Comparison of ENCODE assay signal across 25 cellular contexts in genomic region chr6:157223486-157223885, GRCh38.
DNase-seq lines count a peak whose midpoint lies in the region; ATAC-seq and TF ChIP-seq lines count a peak whose summit lies in the region.
"Had no signal": no experiment of that assay in that cellular context is flagged by ENCODE, and none has a peak within 500 bp of the region (broad histone marks: within the 10 kb centered on the region; RNA-seq: fewer than 3 reads in every experiment).

No MANE protein-coding gene starts in this region.

- H3K4ac ChIP-seq in neuronal stem cell (ENCODE audit: low read length) = no peak overlapping the region

- H4K91ac ChIP-seq in neuronal stem cell (ENCODE audit: low read depth, low read length, poor library complexity) = no peak overlapping the region

- POLR2A ChIA-PET in activated B cell treated with CpG ODN at 0.5 μM for 24 hours (lab: Charles Lee) = interaction anchor here (0.6 to 2.8 kb wide), 4 partner anchors 12 to 938 kb away, joined by 3 to 19 read pairs (median 7); no protein-coding TSS in a partner anchor

- intact Hi-C loops in activated B cell treated with CpG ODN at 0.5 μM for 24 hours (cut with micrococcal nuclease) = loop anchor here (1.0 to 5.0 kb wide), 3 partner anchors 12 to 446 kb away; partner anchors contain the start of gene ARID1B
- intact Hi-C loops in posterior cingulate gyrus (cut with DNase I) = no loop called here

- DNase-seq in activated B cell treated with CpG ODN at 0.5 μM for 24 hours = no peak
- DNase-seq in neuronal stem cell (ENCODE audit: low spot score) = no peak
- DNase-seq in posterior cingulate gyrus = no peak
- DNase-seq in T1000 (lab: John Stamatoyannopoulos, UW) = no peak
- DNase-seq in putamen (ENCODE audit: low spot score) = no peak
- DNase-seq: activated CD8-positive, alpha-beta T cell treated with anti-CD3 and anti-CD28 coated beads, Interleukin-2, amount 10 ng/mL, durations not matched to agents 7 days and 5 days; activated naive CD8-positive, alpha-beta T cell treated with anti-CD3 and anti-CD28 coated beads, Interleukin-2, amount 10 ng/mL, durations not matched to agents 7 days and 5 days; activated T-cell treated with anti-CD3 and anti-CD28 coated beads, Interleukin-2, amount 50 U/mL, for 72 hours; DMS53; lower lobe of right lung; NCI-H187; NCI-H226; NCI-H82; stimulated activated naive CD4-positive, alpha-beta T cell treated with Interleukin-2 at 50 U/mL for 16 hours; thyroid gland; WERI-Rb-1 had no signal

- H3K4me1 Mint-ChIP-seq in activated B cell treated with CpG ODN at 0.5 μM for 24 hours = peaks cover 44% of the 10 kb centered on the region

- no peaks in the 10 kb centered on the region for H3K9me3 Mint-ChIP-seq in activated B cell treated with CpG ODN at 0.5 μM for 24 hours
- H3K9me3 Mint-ChIP-seq: activated naive CD8-positive, alpha-beta T cell treated with anti-CD3 and anti-CD28 coated beads, Interleukin-2, amount 10 ng/mL, durations not matched to agents 7 days and 5 days; activated T-cell treated with anti-CD3 and anti-CD28 coated beads, Interleukin-2, amount 50 U/mL, for 72 hours; CD8-positive, alpha-beta memory T cell had no signal

- H3K18ac ChIP-seq in neuronal stem cell (ENCODE audit: low read length) = peak overlapping the region; percentile 9

- H2BK120ac ChIP-seq in neuronal stem cell (ENCODE audit: low read depth, low read length) = no peak overlapping the region

- no peak overlapping the region for H2AK5ac ChIP-seq in neuronal stem cell (ENCODE audit: low read depth, low read length)

- H4K20me1 ChIP-seq in BLaER1 = no peaks in the 10 kb centered on the region

- peak overlapping the region; percentile 68 for H3K27ac ChIP-seq in BLaER1
- H3K27ac ChIP-seq in neuronal stem cell (replicated peaks; ENCODE audit: low read length) = no peak overlapping the region
- H3K27ac ChIP-seq: lower lobe of right lung, SJSA1, thyroid gland, WERI-Rb-1 had no signal

- no peak overlapping the region for H2BK5ac ChIP-seq in neuronal stem cell (ENCODE audit: low read length)

- no CpG with 5 or more reads among the region's 16 CpGs for WGBS in neuronal stem cell (ENCODE audit: extremely low coverage in 2 of 2, insufficient read length in 2 of 2, insufficient replicate concordance in 1 of 2), 2 donors

- CTCF ChIA-PET in activated B cell treated with CpG ODN at 0.5 μM for 24 hours (lab: Charles Lee) = interaction anchor here (0.6 to 1.5 kb wide), 5 partner anchors 8 to 13 kb away, joined by 3 to 6 read pairs (median 3); no protein-coding TSS in a partner anchor

- H3K9me3 ChIP-seq in BLaER1 (no peaks in the 10 kb centered on the region), neuronal stem cell (replicated peaks in 1 of 2; ENCODE audit: control insufficient read depth in 2 of 2, insufficient read depth in 1 of 2, low read depth in 1 of 2, low read length in 2 of 2) (peaks cover 0 to 6% of the 10 kb centered on the region in 2 donors)
- H3K9me3 ChIP-seq: HAP-1, lower lobe of right lung, SJSA1, thyroid gland had no signal

- ATAC-seq in GM18511 (IDR thresholded peaks at IDR 0.05; ENCODE audit: unreplicated experiment) (peak; percentile 1), activated B cell treated with CpG ODN at 0.5 μM for 24 hours (ENCODE audit: low read depth) (peak; percentile 13)
- ATAC-seq: activated CD8-positive, alpha-beta T cell treated with anti-CD3 and anti-CD28 coated beads, Interleukin-2, amount 10 ng/mL, durations not matched to agents 7 days and 5 days; activated T-cell treated with anti-CD3 and anti-CD28 coated beads, Interleukin-2, amount 50 U/mL, for 72 hours; lower lobe of right lung; sciatic nerve had no signal

- no peaks in the 10 kb centered on the region for H3K36me3 Mint-ChIP-seq in activated B cell treated with CpG ODN at 0.5 μM for 24 hours (ENCODE audit: low read depth)
- H3K36me3 Mint-ChIP-seq: activated naive CD8-positive, alpha-beta T cell treated with anti-CD3 and anti-CD28 coated beads, Interleukin-2, amount 10 ng/mL, durations not matched to agents 7 days and 5 days; brain; CD8-positive, alpha-beta memory T cell had no signal

- no peak overlapping the region for H2BK15ac ChIP-seq in neuronal stem cell (ENCODE audit: low read length)

- H2AFZ ChIP-seq in neuronal stem cell (ENCODE audit: low read length) = no peak overlapping the region

- H3K4me3 Mint-ChIP-seq in activated B cell treated with CpG ODN at 0.5 μM for 24 hours = peak overlapping the region; percentile 80
- H3K4me3 Mint-ChIP-seq: activated CD8-positive, alpha-beta T cell treated with anti-CD3 and anti-CD28 coated beads, Interleukin-2, amount 10 ng/mL, durations not matched to agents 7 days and 5 days; activated T-cell treated with anti-CD3 and anti-CD28 coated beads, Interleukin-2, amount 50 U/mL, for 72 hours; brain had no signal

- peak overlapping the region; percentile 65; the same call in 1 of the 2 replicates for H3K9ac ChIP-seq in BLaER1
- H3K9ac ChIP-seq in neuronal stem cell (ENCODE audit: low read depth, low read length, poor library complexity) = no peak overlapping the region

- H3K27me3 ChIP-seq in BLaER1 = peaks cover 21% of the 10 kb centered on the region
- no peaks in the 10 kb centered on the region for H3K27me3 ChIP-seq in neuronal stem cell (ENCODE audit: control insufficient read depth in 3 of 3, insufficient read depth in 3 of 3, low read depth in 1 of 3, low read length in 3 of 3)
- H3K27me3 ChIP-seq: SJSA1, thyroid gland had no signal

- peaks cover 3% of the 10 kb centered on the region for H3K79me1 ChIP-seq in neuronal stem cell (ENCODE audit: low read depth, low read length)

- H3K27ac Mint-ChIP-seq in activated B cell treated with CpG ODN at 0.5 μM for 24 hours = peak overlapping the region; percentile 60
- H3K27ac Mint-ChIP-seq: activated T-cell treated with anti-CD3 and anti-CD28 coated beads, Interleukin-2, amount 50 U/mL, for 72 hours had no signal

- no peak overlapping the region for H3K23ac ChIP-seq in neuronal stem cell (ENCODE audit: low read depth, low read length, poor library complexity)

- H3K27me3 Mint-ChIP-seq in activated B cell treated with CpG ODN at 0.5 μM for 24 hours = no peaks in the 10 kb centered on the region
- H3K27me3 Mint-ChIP-seq: activated naive CD8-positive, alpha-beta T cell treated with anti-CD3 and anti-CD28 coated beads, Interleukin-2, amount 10 ng/mL, durations not matched to agents 7 days and 5 days had no signal

- H3K4me3 ChIP-seq in BLaER1 (peak overlapping the region; percentile 52), neuronal stem cell (ENCODE audit: low read length in 2 of 2) (no peak overlapping the region)
- H3K4me3 ChIP-seq: coronary artery, GM12878, HAP-1, lower lobe of right lung, SJSA1, thyroid gland had no signal

- no peak for TF ChIP-seq CTCF in activated B cell treated with CpG ODN at 0.5 μM for 24 hours (IDR thresholded peaks at IDR 0.05)

- no peak overlapping the region for H4K8ac ChIP-seq in neuronal stem cell (ENCODE audit: low read depth, low read length)

- H2BK12ac ChIP-seq in neuronal stem cell (ENCODE audit: low read length) = no peak overlapping the region

- H3K4me1 ChIP-seq in BLaER1 (peaks cover 67% of the 10 kb centered on the region), neuronal stem cell (ENCODE audit: control insufficient read depth in 2 of 2, insufficient read depth in 1 of 2, low read depth in 1 of 2, low read length in 2 of 2) (peaks cover 3 to 7% of the 10 kb centered on the region in 2 donors)

- H3K36me3 ChIP-seq in BLaER1 (no peaks in the 10 kb centered on the region), neuronal stem cell (replicated peaks in 1 of 2; ENCODE audit: control insufficient read depth in 2 of 2, insufficient read depth in 2 of 2, low read length in 2 of 2) (peaks cover 0 to 2% of the 10 kb centered on the region in 2 donors)
- H3K36me3 ChIP-seq: HAP-1, lower lobe of right lung, SJSA1, thyroid gland, WERI-Rb-1 had no signal

- H3K14ac ChIP-seq in neuronal stem cell (ENCODE audit: low read length) = no peak overlapping the region

- H3K4me2 ChIP-seq in BLaER1 (peak overlapping the region; percentile 97), neuronal stem cell (ENCODE audit: insufficient read depth, low read length, poor library complexity, severe bottlenecking) (no peak overlapping the region)
